In the genomic region with DNA sequence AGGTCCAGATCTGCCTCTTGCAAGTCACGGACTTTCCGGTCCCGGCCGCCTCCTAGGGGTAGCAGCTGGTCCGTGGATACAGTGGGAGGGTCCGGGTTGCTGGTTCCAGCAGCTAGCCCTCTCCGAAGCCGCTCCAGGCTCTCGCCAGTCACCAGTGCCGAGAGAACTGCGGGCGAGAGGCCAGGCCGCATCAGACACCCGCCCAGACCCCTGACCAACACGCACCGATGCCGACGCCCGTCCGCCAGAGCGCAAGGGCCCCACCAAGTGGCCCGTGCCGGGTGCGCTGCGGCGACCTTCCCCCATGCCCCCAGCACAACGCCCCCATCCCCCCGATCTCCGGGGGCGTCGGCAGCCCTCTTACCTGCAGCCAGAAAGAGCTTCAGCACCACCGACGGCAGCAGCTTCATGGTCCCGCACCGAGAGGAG, we compare ENCODE assay signal across 8 cellular contexts. TPM values are rescaled to one million over a fixed set of nuclear protein-coding genes. Genes with fewer than 3 reads are reported as not detected.
DNase-seq lines count a peak whose midpoint lies in the region; ATAC-seq and TF ChIP-seq lines count a peak whose summit lies in the region.

No MANE protein-coding gene starts in this region.

- ATAC-seq in HG02885 (IDR thresholded peaks at IDR 0.05; ENCODE audit: poor library complexity, unreplicated experiment): peak; percentile 12

- no peak for TF ChIP-seq POLR2A in lower leg skin (IDR thresholded peaks at IDR 0.05)

- H3K27ac ChIP-seq in duodenal mucosa (ENCODE audit: low read depth, low read length): peak overlapping the region; percentile 61

- peaks cover 13 to 14% of the 10 kb centered on the region in 2 donors for H3K36me3 ChIP-seq in duodenal mucosa (ENCODE audit: control insufficient read depth in 1 of 2, insufficient read depth in 2 of 2, low read length in 2 of 2)

- peak overlapping the region; percentile 55 to 61 for H3K9ac ChIP-seq in duodenal mucosa (ENCODE audit: low read depth in 1 of 2, low read length in 2 of 2)

- WGBS in lower leg skin, 2 donors: 2 to 4% methylated on average over 24 to 25 of the region's 35 CpGs

- DNase-seq in activated T-cell treated with anti-CD3 and anti-CD28 coated beads, Interleukin-2, amount 50 U/mL, for 1 hour: peak; percentile 27
- DNase-seq in activated T-cell treated with anti-CD3 and anti-CD28 coated beads for 4 hours: no peak
- DNase-seq in RPMI7951 (ENCODE audit: low read depth): peak; percentile 54
- DNase-seq in lower leg skin (ENCODE audit: low spot score in 2 of 2): peak in 1 of 2 donors; percentile 91
- peak; percentile 58 for DNase-seq in superior temporal gyrus (ENCODE audit: extremely low spot score)
- no peak for DNase-seq in NCI-H1105 treated with DMSO at 0.1 percent for 48 hours (lab: John Stamatoyannopoulos, UW)

- intact Hi-C loops in lower leg skin (cut with DNase I; ENCODE audit: low total_unique reads): no loop called here

- peaks cover 48 to 49% of the 10 kb centered on the region in 2 donors for H3K4me1 ChIP-seq in duodenal mucosa (ENCODE audit: control insufficient read depth in 1 of 2, insufficient read depth in 2 of 2, low read length in 2 of 2)

- H3K4me3 ChIP-seq in duodenal mucosa (ENCODE audit: low read depth in 1 of 2, low read length in 2 of 2) (peak overlapping the region; percentile 72 to 82), lower leg skin (ENCODE audit: low read depth, poor library complexity, severe bottlenecking) (peak overlapping the region; percentile 32)

- no peak for TF ChIP-seq CTCF in lower leg skin (IDR thresholded peaks at IDR 0.05)

- no peaks in the 10 kb centered on the region for H3K9me3 ChIP-seq in duodenal mucosa (ENCODE audit: control insufficient read depth in 1 of 2, low read length in 2 of 2)

- H3K27me3 ChIP-seq in duodenal mucosa (ENCODE audit: control insufficient read depth in 1 of 2, insufficient read depth in 2 of 2, low read length in 2 of 2): no peaks in the 10 kb centered on the region

RNA-seq across cellular contexts. Expression of gene HBEGF, which starts 0.5 kb away (rescaled TPM):
- 3.5 and 3.9 TPM in 2 replicates for total RNA-seq in RPMI7951 (2014; rRNA removed; shearing (Covaris generic))
- 10 to 100 TPM; 16.6 to 24.3 (median 18.4) TPM for total RNA-seq in lower leg skin

RNA-seq across cellular contexts. Expression of gene SLC4A9, which starts 14.1 kb away (rescaled TPM):
- not detected in 2 replicates for total RNA-seq in RPMI7951 (2014; rRNA removed; shearing (Covaris generic))
- total RNA-seq in lower leg skin: 1 to 10 TPM in 1 of 4 donors, under 1 TPM in 2, not detected in 1; 0.10 to 1.4 (median 0.38) TPM

RNA-seq across cellular contexts. Expression of gene PFDN1, which starts 43.0 kb away (rescaled TPM):
- total RNA-seq in RPMI7951 (2014; rRNA removed; shearing (Covaris generic)): 86.1 and 114 TPM in 2 replicates
- 10 to 100 TPM; 43.3 to 78.6 (median 59.7) TPM for total RNA-seq in lower leg skin

RNA-seq across cellular contexts. Expression of gene ANKHD1, which starts 55.7 kb away (rescaled TPM):
- total RNA-seq in RPMI7951 (2014; rRNA removed; shearing (Covaris generic)): 31.4 and 35.2 TPM in 2 replicates
- 100 to 1,000 TPM in 2 of 4 donors, 10 to 100 TPM in 2; 73.6 to 165 (median 101) TPM for total RNA-seq in lower leg skin

Comparison
In these comparisons a context has a peak if more than half of its experiments do, and no peak if none do; other contexts are left out.
1. DNase-seq: peak in activated T-cell treated with anti-CD3 and anti-CD28 coated beads, Interleukin-2, amount 50 U/mL, for 1 hour (single experiment), RPMI7951 (single experiment) and superior temporal gyrus (single experiment); none in activated T-cell treated with anti-CD3 and anti-CD28 coated beads for 4 hours (single experiment) and NCI-H1105 treated with DMSO at 0.1 percent for 48 hours (single experiment).